1 cellular context compared by ENCODE assay signal in the genomic region with DNA sequence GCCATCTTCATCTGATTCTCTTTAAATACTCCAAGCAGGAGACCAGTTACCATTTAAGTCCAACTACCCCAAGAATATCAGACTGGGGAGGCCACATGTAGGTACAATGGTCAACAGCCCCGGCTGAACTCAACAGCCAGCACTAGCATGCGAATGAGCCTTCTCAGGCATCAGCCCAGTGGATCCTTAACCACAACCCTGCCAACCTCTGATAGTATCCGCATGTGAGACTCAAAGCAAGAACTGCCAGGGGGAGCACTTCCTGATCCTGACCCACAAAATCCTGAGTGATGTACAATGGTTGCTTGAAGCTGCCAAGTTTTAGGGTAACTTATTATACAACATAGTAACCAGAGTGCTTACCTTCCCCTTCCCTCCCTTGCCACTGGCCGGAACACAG.
TF ChIP-seq lines count a peak whose summit lies in the region.

No MANE protein-coding gene starts in this region.

TF ChIP-seq in HepG2, 621 proteins besides CTCF, POLR2A, EP300 and RAD21:
- TF ChIP-seq SMC3 (IDR thresholded peaks at IDR 0.05; ENCODE audit: low read length) (peak; percentile 4; the same call in 1 of the 2 replicates), ZNF780A (CRISPR knock-in tag; IDR thresholded peaks at IDR 0.05) (no peak), KLF15 (CRISPR knock-in tag; IDR thresholded peaks at IDR 0.05; ENCODE audit: borderline replicate concordance) (no peak), ZNF263 (CRISPR knock-in tag; IDR thresholded peaks at IDR 0.05) (peak; percentile 73; the same call in 1 of the 2 replicates)
